ENCODE assay signal across 1 cellular context in the genomic region with DNA sequence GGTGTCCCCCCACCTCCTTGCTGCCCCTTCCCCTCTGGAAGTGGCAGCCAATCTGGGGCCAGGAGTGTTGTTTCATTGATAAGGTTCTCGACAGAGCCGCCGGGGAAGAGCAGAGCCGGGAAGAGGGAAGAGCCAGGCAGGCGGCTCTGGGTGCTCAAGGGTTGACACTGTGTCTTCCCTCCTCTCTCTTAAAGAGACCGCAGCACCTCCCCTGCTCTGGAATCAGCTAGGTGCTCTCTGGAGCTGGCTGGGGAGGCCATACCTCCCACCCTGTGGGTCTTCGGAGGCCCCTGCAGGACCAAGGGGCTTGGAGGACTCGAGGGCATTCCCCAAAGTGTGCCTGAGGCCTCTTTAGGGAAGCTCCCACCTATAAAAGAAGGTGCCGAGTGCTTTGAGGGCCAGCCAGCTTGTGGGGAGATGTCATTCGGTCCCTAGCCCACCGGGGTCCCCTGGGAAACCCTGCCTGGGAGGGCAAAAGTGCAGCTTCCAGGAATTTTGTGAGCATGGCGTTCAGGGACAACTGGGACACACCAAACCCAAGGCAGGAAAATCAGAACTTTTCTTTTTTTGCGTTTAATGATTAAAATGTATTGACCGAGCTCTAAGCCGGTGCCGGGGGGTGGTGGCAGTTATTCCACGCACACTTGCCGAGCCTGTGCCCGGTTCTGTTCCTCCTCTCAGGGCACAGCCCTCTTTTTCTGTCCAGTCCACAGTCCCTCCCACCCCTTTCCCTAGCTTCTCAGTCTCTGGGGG.
TF ChIP-seq lines count a peak whose summit lies in the region.

No MANE protein-coding gene starts in this region.

TF ChIP-seq in GM12878, 131 proteins besides CTCF, POLR2A, EP300 and RAD21:
- TF ChIP-seq, protein P1, sequence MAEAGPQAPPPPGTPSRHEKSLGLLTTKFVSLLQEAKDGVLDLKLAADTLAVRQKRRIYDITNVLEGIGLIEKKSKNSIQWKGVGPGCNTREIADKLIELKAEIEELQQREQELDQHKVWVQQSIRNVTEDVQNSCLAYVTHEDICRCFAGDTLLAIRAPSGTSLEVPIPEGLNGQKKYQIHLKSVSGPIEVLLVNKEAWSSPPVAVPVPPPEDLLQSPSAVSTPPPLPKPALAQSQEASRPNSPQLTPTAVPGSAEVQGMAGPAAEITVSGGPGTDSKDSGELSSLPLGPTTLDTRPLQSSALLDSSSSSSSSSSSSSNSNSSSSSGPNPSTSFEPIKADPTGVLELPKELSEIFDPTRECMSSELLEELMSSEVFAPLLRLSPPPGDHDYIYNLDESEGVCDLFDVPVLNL (IDR thresholded peaks at IDR 0.05; ENCODE audit: low read depth, low read length): no peak
- TF ChIP-seq, protein P2, sequence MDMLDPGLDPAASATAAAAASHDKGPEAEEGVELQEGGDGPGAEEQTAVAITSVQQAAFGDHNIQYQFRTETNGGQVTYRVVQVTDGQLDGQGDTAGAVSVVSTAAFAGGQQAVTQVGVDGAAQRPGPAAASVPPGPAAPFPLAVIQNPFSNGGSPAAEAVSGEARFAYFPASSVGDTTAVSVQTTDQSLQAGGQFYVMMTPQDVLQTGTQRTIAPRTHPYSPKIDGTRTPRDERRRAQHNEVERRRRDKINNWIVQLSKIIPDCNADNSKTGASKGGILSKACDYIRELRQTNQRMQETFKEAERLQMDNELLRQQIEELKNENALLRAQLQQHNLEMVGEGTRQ (IDR thresholded peaks at IDR 0.05; ENCODE audit: borderline replicate concordance, low read depth, low read length): no peak
